In the genomic region with DNA sequence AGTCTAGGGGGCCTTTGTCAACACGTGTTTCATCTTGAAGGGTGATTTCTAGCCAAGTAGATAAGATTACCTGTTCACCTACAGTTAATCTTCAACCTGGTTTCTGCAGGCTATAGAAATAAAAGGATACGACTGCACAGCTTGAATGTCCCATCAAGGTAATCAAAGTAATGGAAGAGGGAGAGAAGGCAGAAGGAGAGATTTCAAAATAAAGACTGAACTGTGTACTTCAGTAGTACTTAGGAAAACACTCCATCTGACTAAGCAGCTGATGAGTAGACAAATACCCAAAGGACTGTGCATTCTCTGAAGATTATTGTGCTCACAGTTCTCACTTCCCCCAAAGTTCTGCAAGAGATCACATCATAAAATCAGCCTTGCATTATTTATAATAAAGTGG, we compare ENCODE assay signal across 13 cellular contexts. TPM values are rescaled to one million over a fixed set of nuclear protein-coding genes. Genes with fewer than 3 reads are reported as not detected.
DNase-seq lines count a peak whose midpoint lies in the region; ATAC-seq and TF ChIP-seq lines count a peak whose summit lies in the region.
"Had no signal": no experiment of that assay in that cellular context is flagged by ENCODE, and none has a peak within 500 bp of the region (broad histone marks: within the 10 kb centered on the region; RNA-seq: fewer than 3 reads in every experiment).

No MANE protein-coding gene starts in this region.

- H4K8ac ChIP-seq in IMR-90 (ENCODE audit: low read depth in 2 of 2, low read length in 2 of 2), result no peak overlapping the region

- H4K20me1 ChIP-seq in IMR-90 (ENCODE audit: insufficient read depth, low read length), result peaks cover 1% of the 10 kb centered on the region; the same call in 1 of the 2 replicates

- H3K9me3 ChIP-seq in IMR-90 (ENCODE audit: control insufficient read depth, insufficient read depth, low read length), result no peaks in the 10 kb centered on the region
- H3K9me3 ChIP-seq in neutrophil, result no peaks in the 10 kb centered on the region
- no peaks in the 10 kb centered on the region for H3K9me3 ChIP-seq in right atrium auricular region

- no peak overlapping the region for H2BK120ac ChIP-seq in IMR-90 (ENCODE audit: low read depth, low read length)

- H2BK15ac ChIP-seq in IMR-90 (ENCODE audit: low read depth, low read length), result 0 out of 3 replicates have a peak overlapping the region, but pooled peaks have one; percentile 29

- WGBS in IMR-90 (ENCODE audit: extremely low coverage in 2 of 2, insufficient read length in 1 of 2), 2 experiments, result no CpG with 5 or more reads among the region's 2 CpGs

- H3K4me3 Mint-ChIP-seq in Calu3 (ENCODE audit: low read depth, unreplicated experiment), result no peak overlapping the region
- H3K4me3 Mint-ChIP-seq: naive B cell had no signal

- no peak overlapping the region for H3K23ac ChIP-seq in IMR-90 (ENCODE audit: low read depth, low read length)

- CTCF ChIA-PET in IMR-90 (lab: Yijun Ruan, JAX), result no interaction called here
- CTCF ChIA-PET in Calu3 (lab: Charles Lee), result no interaction called here

- DNase-seq in CD1c-positive myeloid dendritic cell (ENCODE audit: extremely low spot score) (peak; percentile 56), IMR-90 (peak; percentile 66), choroid plexus epithelial cell (ENCODE audit: low read depth) (peak; percentile 70), right atrium auricular region (ENCODE audit: low spot score) (no peak), Calu3 (no peak)
- DNase-seq in stimulated activated CD4-positive, alpha-beta T cell treated with anti-CD3 and anti-CD28 coated beads, Interleukin-12 subunit alpha, Interleukin-12 subunit beta, amount 100 ng/mL, for 4 hours, result no peak
- DNase-seq: naive B cell, NCI-H524 had no signal

- intact Hi-C loops in IMR-90 (cut with micrococcal nuclease), result loop anchor here (5.0 kb wide), 1 partner anchor 47 kb away; no protein-coding TSS in a partner anchor
- intact Hi-C loops in Calu3 (cut with micrococcal nuclease; ENCODE audit: unreplicated experiment), result no loop called here

- no peak for TF ChIP-seq RAD21 in IMR-90 (IDR thresholded peaks at IDR 0.05; ENCODE audit: low read length)

- BruUV-seq in IMR-90 (replicated peaks; lab: Mats Ljungman, UMichigan) (no TSS peak), Calu3 (replicated peaks; lab: Mats Ljungman, UMichigan) (no TSS peak)

- TF ChIP-seq POLR2A in IMR-90 (IDR thresholded peaks at IDR 0.05; ENCODE audit: low read depth, low read length), result no peak

- no peak overlapping the region for H4K91ac ChIP-seq in IMR-90 (ENCODE audit: insufficient read depth, low read depth, low read length)

- no peaks in the 10 kb centered on the region for H3K27me3 ChIP-seq in IMR-90 (ENCODE audit: control insufficient read depth, insufficient read depth, low read length)
- H3K27me3 ChIP-seq in neutrophil, result no peaks in the 10 kb centered on the region
- H3K27me3 ChIP-seq in right atrium auricular region, result no peaks in the 10 kb centered on the region

- H3K27me3 Mint-ChIP-seq in Calu3 (ENCODE audit: unreplicated experiment), result no peaks in the 10 kb centered on the region
- H3K27me3 Mint-ChIP-seq: naive B cell had no signal

- no peak overlapping the region for H3K9ac ChIP-seq in IMR-90 (ENCODE audit: low read depth, low read length)

- H3K9me1 ChIP-seq in IMR-90 (ENCODE audit: insufficient read depth, low read length), result peaks cover 7% of the 10 kb centered on the region; the same call in 1 of the 2 replicates

- H3K27ac Mint-ChIP-seq in Calu3 (ENCODE audit: unreplicated experiment), result no peak overlapping the region
- H3K27ac Mint-ChIP-seq: naive B cell had no signal

- peaks cover 1% of the 10 kb centered on the region; the same call in 1 of the 2 replicates for H3K36me3 ChIP-seq in IMR-90 (ENCODE audit: control insufficient read depth, insufficient read depth, low read length)
- H3K36me3 ChIP-seq in neutrophil, result no peaks in the 10 kb centered on the region
- no peaks in the 10 kb centered on the region for H3K36me3 ChIP-seq in right atrium auricular region

- peak overlapping the region; percentile 36; the same call in 1 of the 2 replicates for H3K4me2 ChIP-seq in IMR-90 (ENCODE audit: low read depth, low read length)

- H4K5ac ChIP-seq in IMR-90 (ENCODE audit: low read depth, low read length), result no peak overlapping the region

- peak overlapping the region; percentile 20; the same call in 1 of the 2 replicates for H3K18ac ChIP-seq in IMR-90 (ENCODE audit: low read depth, low read length)

- peaks cover 29 to 81% of the 10 kb centered on the region in 2 experiments for H3K79me1 ChIP-seq in IMR-90 (ENCODE audit: low read depth in 1 of 2, low read length in 2 of 2)

- H2AK5ac ChIP-seq in IMR-90 (ENCODE audit: low read depth, low read length), result no peak overlapping the region

- H2AK9ac ChIP-seq in IMR-90 (replicated peaks; ENCODE audit: low read depth, low read length, poor library complexity), result no peak overlapping the region

- H3K4ac ChIP-seq in IMR-90 (ENCODE audit: low read depth, low read length), result no peak overlapping the region

- peaks cover 37% of the 10 kb centered on the region for H3K4me1 Mint-ChIP-seq in Calu3 (ENCODE audit: low read depth, unreplicated experiment)

- H2AFZ ChIP-seq in IMR-90 (replicated peaks; ENCODE audit: low read length, poor library complexity), result no peak overlapping the region

- peak; percentile 88 for ATAC-seq in IMR-90 (ENCODE audit: low read depth)
- no peak for ATAC-seq in HG03159 (IDR thresholded peaks at IDR 0.05; ENCODE audit: unreplicated experiment)

- no peak for TF ChIP-seq CTCF in IMR-90 (conservative IDR thresholded peaks at IDR 0.05; ENCODE audit: low read depth, low read length)
- no peak for TF ChIP-seq CTCF in choroid plexus epithelial cell (conservative IDR thresholded peaks at IDR 0.05; ENCODE audit: low read depth, low read length)
- TF ChIP-seq CTCF in neutrophil (IDR thresholded peaks at IDR 0.05), result no peak
- TF ChIP-seq CTCF in right atrium auricular region (IDR thresholded peaks at IDR 0.05), result no peak
- no peak for TF ChIP-seq CTCF in Calu3 (IDR thresholded peaks at IDR 0.05; ENCODE audit: unreplicated experiment)

- H2BK20ac ChIP-seq in IMR-90 (ENCODE audit: low read depth, low read length), result no peak overlapping the region

- H3K4me1 ChIP-seq in IMR-90 (ENCODE audit: control insufficient read depth, insufficient read depth, low read length) (peaks cover 11% of the 10 kb centered on the region), neutrophil (ENCODE audit: control insufficient read depth in 1 of 2, insufficient read depth in 1 of 2, low read depth in 1 of 2, low read length in 1 of 2) (peaks cover 45 to 51% of the 10 kb centered on the region in 2 experiments), right atrium auricular region (peaks cover 0 to 5% of the 10 kb centered on the region in 2 donors)

- in situ Hi-C loops in IMR-90 (cut with MboI; ENCODE audit: low sequenced_read_pairs), result no loop called here

- H2BK5ac ChIP-seq in IMR-90 (ENCODE audit: low read depth, low read length, poor library complexity, severe bottlenecking), result peak overlapping the region; percentile 43

- H3K27ac ChIP-seq in IMR-90 (ENCODE audit: insufficient read depth, low read length), result no peak overlapping the region
- H3K27ac ChIP-seq in neutrophil, result peak overlapping the region; percentile 4
- H3K27ac ChIP-seq in right atrium auricular region, result no peak overlapping the region
- H3K27ac ChIP-seq: epithelial cell of prostate, VCaP had no signal

- no peak overlapping the region for H3K56ac ChIP-seq in IMR-90 (ENCODE audit: extremely low read depth, insufficient read depth, low read length)

- H3K9me3 Mint-ChIP-seq in Calu3 (ENCODE audit: low read depth, unreplicated experiment), result no peaks in the 10 kb centered on the region
- H3K9me3 Mint-ChIP-seq: naive B cell had no signal

- dilution Hi-C loops in IMR-90 (cut with HindIII; ENCODE audit: low sequenced_read_pairs, unreplicated experiment), result no loop called here

- H3K36me3 Mint-ChIP-seq in Calu3 (ENCODE audit: insufficient read depth, unreplicated experiment), result peaks cover 2% of the 10 kb centered on the region
- H3K36me3 Mint-ChIP-seq: naive B cell had no signal

- POLR2A ChIA-PET in IMR-90 (lab: Charles Lee; ENCODE audit: unreplicated experiment), result no interaction called here

- no peak overlapping the region for H3K14ac ChIP-seq in IMR-90 (replicated peaks; ENCODE audit: low read depth, low read length)

- no peak overlapping the region for H3K4me3 ChIP-seq in IMR-90 (ENCODE audit: insufficient read depth, low read depth, low read length)
- H3K4me3 ChIP-seq in choroid plexus epithelial cell (ENCODE audit: low read depth, low read length), result no peak overlapping the region
- H3K4me3 ChIP-seq in neutrophil (ENCODE audit: low read depth in 1 of 2, low read length in 1 of 2), result no peak overlapping the region
- H3K4me3 ChIP-seq in right atrium auricular region, result no peak overlapping the region

TF ChIP-seq in IMR-90, 13 proteins besides CTCF, POLR2A, EP300 and RAD21:
- 0 out of 2 replicates have a peak, but pooled peaks have one; percentile 32 for TF ChIP-seq MAFK (IDR thresholded peaks at IDR 0.05; ENCODE audit: low read depth, low read length)
- TF ChIP-seq CHD1 (IDR thresholded peaks at IDR 0.05; ENCODE audit: low read depth, low read length), result no peak

RNA-seq across cellular contexts. Expression of a gene that starts 5.8 kb away (rescaled TPM):
- 19.2 and 20.8 TPM in 2 replicates for total RNA-seq in IMR-90 (2012; rRNA removed)
- polyA plus RNA-seq in IMR-90 (2012; rRNA removed), result 9.9 and 11.6 TPM in 2 replicates
- 6.0 and 9.6 TPM in 2 replicates for polyA plus RNA-seq in IMR-90 (2012; cell fraction: cytosol; rRNA removed)
- polyA plus RNA-seq in IMR-90 (2012; cell fraction: nucleus; rRNA removed; ENCODE audit: low replicate concordance), result 9.5 and 13.1 TPM in 2 replicates
- total RNA-seq in right atrium auricular region, result 10 to 100 TPM; 12.2 to 20.1 TPM
- total RNA-seq in Calu3 (2022), result 29.2 and 35.8 TPM in 2 replicates

RNA-seq across cellular contexts. Expression of a gene that starts 50.3 kb away (rescaled TPM):
- total RNA-seq in IMR-90 (2012; rRNA removed) (9.7 and 12.7 TPM in 2 replicates), right atrium auricular region (1 to 10 TPM; 2.0 to 4.5 TPM), Calu3 (2022) (16.8 and 17.1 TPM in 2 replicates)
- polyA plus RNA-seq in IMR-90 (2012; rRNA removed), result 8.8 and 10.8 TPM in 2 replicates
- 8.1 and 11.1 TPM in 2 replicates for polyA plus RNA-seq in IMR-90 (2012; cell fraction: cytosol; rRNA removed)
- 15.5 and 17.2 TPM in 2 replicates for polyA plus RNA-seq in IMR-90 (2012; cell fraction: nucleus; rRNA removed; ENCODE audit: low replicate concordance)

RNA-seq across cellular contexts. Expression of a gene that starts 52.1 kb away (rescaled TPM):
- total RNA-seq in IMR-90 (2012; rRNA removed) (not detected in 2 replicates), right atrium auricular region (not detected), Calu3 (2022) (not detected in 2 replicates)
- polyA plus RNA-seq in IMR-90 (2012; rRNA removed), result not detected in 2 replicates
- polyA plus RNA-seq in IMR-90 (2012; cell fraction: cytosol; rRNA removed), result not detected in 2 replicates
- not detected in 2 replicates for polyA plus RNA-seq in IMR-90 (2012; cell fraction: nucleus; rRNA removed; ENCODE audit: low replicate concordance)
- total RNA-seq: M059J had no signal

Comparison
In these comparisons a context has a peak if more than half of its experiments do, and no peak if none do; other contexts are left out.
1. DNase-seq: peak in CD1c-positive myeloid dendritic cell (single experiment), IMR-90 (single experiment) and choroid plexus epithelial cell (single experiment); none in stimulated activated CD4-positive, alpha-beta T cell treated with anti-CD3 and anti-CD28 coated beads, Interleukin-12 subunit alpha, Interleukin-12 subunit beta, amount 100 ng/mL, for 4 hours (single experiment), right atrium auricular region (single experiment) and Calu3 (single experiment).